Comparison of ENCODE assay signal across 8 cellular contexts in the genomic region with DNA sequence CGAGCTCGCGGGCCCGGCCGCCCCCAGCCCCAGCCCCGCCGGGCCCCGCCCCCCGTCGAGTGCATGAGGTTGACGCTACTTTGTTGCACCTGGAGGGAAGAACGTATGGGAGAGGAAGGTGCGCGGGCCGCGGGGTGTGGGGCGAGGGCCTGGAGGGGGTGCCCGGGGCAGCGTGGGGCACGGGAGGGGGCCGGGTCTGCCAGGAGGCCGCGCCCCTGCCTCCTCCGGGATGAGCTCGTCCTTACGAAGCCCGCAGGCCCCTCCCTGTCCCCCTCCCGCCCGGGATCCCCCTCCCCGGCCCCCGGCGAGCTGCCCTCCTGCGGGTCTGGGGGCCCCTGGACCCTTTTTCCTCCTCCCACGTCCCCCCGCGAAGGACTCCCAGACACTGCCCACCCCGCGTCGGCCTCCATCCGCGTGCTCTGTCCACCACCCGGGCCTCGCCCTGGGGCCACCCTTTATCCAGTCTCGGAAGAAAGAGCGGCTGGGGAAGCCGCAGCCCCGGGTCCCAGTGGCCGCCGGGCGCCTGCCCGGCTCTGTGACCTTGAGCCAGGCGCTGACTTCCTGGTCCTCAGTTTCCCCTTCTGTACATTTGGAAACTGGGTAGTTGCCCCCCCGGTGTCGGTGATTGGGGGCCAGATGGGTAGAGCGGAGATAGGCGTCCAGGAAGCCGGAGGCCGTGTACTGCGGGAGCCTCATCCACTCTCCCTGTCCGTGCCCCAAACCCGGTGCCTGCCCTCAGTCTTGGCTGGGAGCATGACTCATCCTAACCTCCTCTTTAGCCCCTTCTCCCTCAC. TPM values are rescaled to one million over a fixed set of nuclear protein-coding genes. Genes with fewer than 3 reads are reported as not detected.
DNase-seq lines count a peak whose midpoint lies in the region; ATAC-seq and TF ChIP-seq lines count a peak whose summit lies in the region.

No MANE protein-coding gene starts in this region.

- H3K9me3 Mint-ChIP-seq in memory B cell, result no peaks in the 10 kb centered on the region

- peak overlapping the region; percentile 87 for H3K4me3 Mint-ChIP-seq in memory B cell

- H3K27me3 Mint-ChIP-seq in memory B cell, result no peaks in the 10 kb centered on the region

- no peak for TF ChIP-seq CTCF in DOHH2 (IDR thresholded peaks at IDR 0.05; ENCODE audit: low read depth, low read length, poor library complexity, severe bottlenecking)
- TF ChIP-seq CTCF in testis (IDR thresholded peaks at IDR 0.05), result no peak

- intact Hi-C loops in testis (cut with DNase I; ENCODE audit: low total_unique reads), result no loop called here

- peak overlapping the region; percentile 86 for H3K27ac Mint-ChIP-seq in memory B cell

- peak; percentile 43 for ATAC-seq in GM21529 (IDR thresholded peaks at IDR 0.05; ENCODE audit: unreplicated experiment)
- peak; percentile 73 for ATAC-seq in memory B cell (ENCODE audit: low read depth)

- peaks cover 4% of the 10 kb centered on the region for H3K36me3 Mint-ChIP-seq in memory B cell

- peaks cover 10% of the 10 kb centered on the region for H3K4me1 Mint-ChIP-seq in memory B cell

- peak overlapping the region; percentile 73 for H3K4me2 ChIP-seq in DOHH2 (ENCODE audit: low read length)

- H3F3A ChIP-seq in DOHH2 (ENCODE audit: control insufficient read depth, insufficient read depth), result no peaks in the 10 kb centered on the region

- peaks cover 43% of the 10 kb centered on the region for H3K4me1 ChIP-seq in DOHH2 (ENCODE audit: control insufficient read depth, low read length)
- peaks cover 14 to 19% of the 10 kb centered on the region in 2 donors for H3K4me1 ChIP-seq in duodenal mucosa (ENCODE audit: control insufficient read depth in 1 of 2, insufficient read depth in 2 of 2, low read length in 2 of 2)
- H3K4me1 ChIP-seq in testis, result peaks cover 13% of the 10 kb centered on the region

- H3K36me3 ChIP-seq in DOHH2 (ENCODE audit: control insufficient read depth, low read length) (peaks cover 24% of the 10 kb centered on the region), duodenal mucosa (ENCODE audit: control insufficient read depth in 1 of 2, insufficient read depth in 2 of 2, low read length in 2 of 2) (peaks cover 0 to 4% of the 10 kb centered on the region in 2 donors), testis (ENCODE audit: low read depth, missing control alignments) (no peaks in the 10 kb centered on the region)

- no peaks in the 10 kb centered on the region for H4K20me1 ChIP-seq in DOHH2 (ENCODE audit: control insufficient read depth, insufficient read depth, low read depth, low read length)

- H3K27me3 ChIP-seq in DOHH2 (ENCODE audit: control insufficient read depth, low read length) (no peaks in the 10 kb centered on the region), duodenal mucosa (ENCODE audit: control insufficient read depth in 1 of 2, insufficient read depth in 2 of 2, low read length in 2 of 2) (no peaks in the 10 kb centered on the region), testis (no peaks in the 10 kb centered on the region)

- peak overlapping the region; percentile 36 to 54 for H3K9ac ChIP-seq in duodenal mucosa (ENCODE audit: low read depth in 1 of 2, low read length in 2 of 2)

- H3K79me2 ChIP-seq in DOHH2 (ENCODE audit: control insufficient read depth, low read length), result peaks cover 14% of the 10 kb centered on the region

- no peaks in the 10 kb centered on the region for H3K9me3 ChIP-seq in DOHH2 (ENCODE audit: control insufficient read depth, insufficient read depth, low read length)
- no peaks in the 10 kb centered on the region for H3K9me3 ChIP-seq in duodenal mucosa (ENCODE audit: control insufficient read depth in 1 of 2, low read length in 2 of 2)
- no peaks in the 10 kb centered on the region for H3K9me3 ChIP-seq in testis

- TF ChIP-seq POLR2A in testis (IDR thresholded peaks at IDR 0.05), result no peak

- DNase-seq in HuH-7 (ENCODE audit: low spot score) (peak; percentile 66), SW480 (ENCODE audit: low spot score) (peak; percentile 79), memory B cell (ENCODE audit: low spot score in 2 of 2) (no peak), testis (no peak), dedifferentiated amniotic fluid mesenchymal stem cell (ENCODE audit: extremely low spot score) (no peak)

- H3K27ac ChIP-seq in DOHH2 (ENCODE audit: low read depth, low read length), result 0 out of 2 replicates have a peak overlapping the region, but pooled peaks have one; percentile 6
- H3K27ac ChIP-seq in duodenal mucosa (ENCODE audit: low read depth, low read length), result no peak overlapping the region
- H3K27ac ChIP-seq in testis, result peak overlapping the region; percentile 39 to 41

- no peaks in the 10 kb centered on the region for H3K9me2 ChIP-seq in DOHH2 (replicated peaks; ENCODE audit: control insufficient read depth, low read length)

- WGBS in testis, 2 donors, result 1 to 3% methylated on average over 36 to 59 of the region's 61 CpGs

- H3K4me3 ChIP-seq in DOHH2 (ENCODE audit: low read length) (peak overlapping the region; percentile 70), duodenal mucosa (ENCODE audit: low read depth in 1 of 2, low read length in 2 of 2) (peak overlapping the region; percentile 60 to 61), testis (peak overlapping the region; percentile 68 to 80)

RNA-seq across cellular contexts. Expression of a gene that starts 0.5 kb away (rescaled TPM):
- 10 to 100 TPM; 42.4 to 54.8 TPM for total RNA-seq in testis
- polyA plus RNA-seq in testis (ENCODE audit: insufficient read depth, low read depth, low replicate concordance), result 38.6 TPM

RNA-seq across cellular contexts. Expression of a gene that starts 56.2 kb away (rescaled TPM):
- total RNA-seq in testis, result 10 to 100 TPM; 24.6 to 35.2 TPM
- polyA plus RNA-seq in testis (ENCODE audit: insufficient read depth, low read depth, low replicate concordance), result 55.9 TPM

Comparison
In these comparisons a context has a peak if more than half of its experiments do, and no peak if none do; other contexts are left out.
1. DNase-seq: peak in HuH-7 (single experiment) and SW480 (single experiment); none in memory B cell (0 of 2), testis (single experiment) and dedifferentiated amniotic fluid mesenchymal stem cell (single experiment).
2. Peak in every context shown above with its lines, with median percentiles within 50 percentile points of each other: H3K4me3 ChIP-seq.